ENCODE assay signal across 30 cellular contexts in genomic region chr12:130537655-130538054, GRCh38.
"Had no signal": no experiment of that assay in that cellular context is flagged by ENCODE, and none has a peak within 500 bp of the region (broad histone marks: within the 10 kb centered on the region; RNA-seq: fewer than 3 reads in every experiment).

No MANE protein-coding gene starts in this region.

- H3K27ac ChIP-seq: adrenal gland, body of pancreas, colonic mucosa, esophagus muscularis mucosa, foreskin keratinocyte, gastrocnemius medialis, heart left ventricle, WERI-Rb-1 had no signal

- H3K9me3 ChIP-seq: adrenal gland, body of pancreas, colonic mucosa, gastrocnemius medialis had no signal

- ATAC-seq: activated CD4-positive, CD25-positive, alpha-beta regulatory T cell treated with anti-CD3 and anti-CD28 coated beads, Interleukin-2, amount 50 U/mL, for 24 hours; activated CD8-positive, alpha-beta memory T cell treated with anti-CD3 and anti-CD28 coated beads, Interleukin-2, amount 10 ng/mL, durations not matched to agents 7 days and 5 days; activated CD8-positive, alpha-beta T cell treated with anti-CD3 and anti-CD28 coated beads, Interleukin-2, amount 10 ng/mL, durations not matched to agents 7 days and 5 days; activated naive CD8-positive, alpha-beta T cell treated with anti-CD3 and anti-CD28 coated beads, Interleukin-2, amount 50 U/mL, for 24 hours; body of pancreas; foreskin keratinocyte; gastrocnemius medialis; heart left ventricle; T-helper 17 cell had no signal

- H3K36me3 ChIP-seq: adrenal gland, colonic mucosa, esophagus muscularis mucosa, gastrocnemius medialis, heart left ventricle, WERI-Rb-1 had no signal

- H3K27me3 ChIP-seq: adrenal gland, body of pancreas, colonic mucosa, esophagus muscularis mucosa, foreskin keratinocyte, gastrocnemius medialis had no signal

- DNase-seq: activated B cell treated with CpG ODN at 0.5 μM for 24 hours; activated CD4-positive, alpha-beta T cell treated with anti-CD3 and anti-CD28 coated beads for 48 hours; activated CD4-positive, alpha-beta T cell treated with anti-CD3 and anti-CD28 coated beads, Interleukin-2, amount 50 U/mL, for 1 hour; activated CD4-positive, alpha-beta T cell treated with anti-CD3 and anti-CD28 coated beads, Interleukin-2, amount 50 U/mL, for 48 hours; activated CD8-positive, alpha-beta memory T cell treated with anti-CD3 and anti-CD28 coated beads, Interleukin-2, amount 10 ng/mL, durations not matched to agents 7 days and 5 days; activated CD8-positive, alpha-beta memory T cell treated with anti-CD3 and anti-CD28 coated beads, Interleukin-2, amount 50 U/mL, for 4 hours; activated CD8-positive, alpha-beta T cell treated with anti-CD3 and anti-CD28 coated beads, Interleukin-2, amount 10 ng/mL, durations not matched to agents 7 days and 5 days; activated effector memory CD4-positive, alpha-beta T cell treated with anti-CD3 and anti-CD28 coated beads, Interleukin-2, amount 50 U/mL, for 16 hours; activated naive CD4-positive, alpha-beta T cell treated with anti-CD3 and anti-CD28 coated beads for 36 hours; activated naive CD8-positive, alpha-beta T cell treated with anti-CD3 and anti-CD28 coated beads for 36 hours; activated naive CD8-positive, alpha-beta T cell treated with anti-CD3 and anti-CD28 coated beads, Interleukin-2, amount 50 U/mL, for 24 hours; activated T-cell treated with anti-CD3 and anti-CD28 coated beads, Interleukin-2, amount 50 U/mL, for 1 hour; activated T-cell treated with anti-CD3 and anti-CD28 coated beads, Interleukin-2, amount 50 U/mL, for 48 hours; adrenal gland; aorta; body of pancreas; central memory CD4-positive, alpha-beta T cell; cerebellar nuclear complex; colonic mucosa; effector memory CD4-positive, alpha-beta T cell; foreskin keratinocyte; gastrocnemius medialis; glutamatergic neuron; heart left ventricle; T-helper 17 cell; T1000; WERI-Rb-1 had no signal

- H3K4me1 ChIP-seq: adrenal gland, body of pancreas, colonic mucosa, esophagus muscularis mucosa, foreskin keratinocyte, gastrocnemius medialis, heart left ventricle had no signal

- H3K4me3 ChIP-seq: adrenal gland, body of pancreas, colonic mucosa, dorsolateral prefrontal cortex, esophagus muscularis mucosa, gastrocnemius medialis, heart left ventricle had no signal
